8 cellular contexts compared by ENCODE assay signal in genomic region chr3:129282727-129283327, GRCh38. TPM values are rescaled to one million over a fixed set of nuclear protein-coding genes. Genes with fewer than 3 reads are reported as not detected.
DNase-seq lines count a peak whose midpoint lies in the region; ATAC-seq and TF ChIP-seq lines count a peak whose summit lies in the region.

No MANE protein-coding gene starts in this region.

- H3K9me3 ChIP-seq in liver (ENCODE audit: control insufficient read depth in 4 of 4, low read length in 3 of 4): no peaks in the 10 kb centered on the region

- peak overlapping the region; percentile 25 for H3K4me3 Mint-ChIP-seq in activated CD4-positive, alpha-beta T cell treated with anti-CD3 and anti-CD28 coated beads, Interleukin-2, amount 10 ng/mL, durations not matched to agents 24 days and 14 days

- no peaks in the 10 kb centered on the region for H3K27me3 Mint-ChIP-seq in activated CD4-positive, alpha-beta T cell treated with anti-CD3 and anti-CD28 coated beads, Interleukin-2, amount 10 ng/mL, durations not matched to agents 24 days and 14 days

- H3K9ac ChIP-seq in liver (ENCODE audit: low read depth in 1 of 2, low read length in 2 of 2): peak overlapping the region; percentile 36 to 37

- intact Hi-C loops in activated CD4-positive, alpha-beta T cell treated with anti-CD3 and anti-CD28 coated beads, Interleukin-2, amount 10 ng/mL, durations not matched to agents 24 days and 14 days (cut with micrococcal nuclease): loop anchor here (2.0 kb wide), 2 partner anchors 22 to 162 kb away; partner anchors contain the start of gene RAB43

- DNase-seq in activated CD4-positive, alpha-beta T cell treated with anti-CD3 and anti-CD28 coated beads, Interleukin-2, amount 10 ng/mL, durations not matched to agents 24 days and 14 days: peak; percentile 73
- no peak for DNase-seq in activated CD4-positive, alpha-beta T cell treated with anti-CD3 and anti-CD28 coated beads for 48 hours
- DNase-seq in RPMI8226 (peak; percentile 57), NCI-H345 treated with DMSO at 0.1 percent for 48 hours (lab: John Stamatoyannopoulos, UW; ENCODE audit: unreplicated experiment) (no peak), SK-N-DZ (ENCODE audit: low spot score) (no peak), HuH-7.5 (ENCODE audit: low spot score) (no peak)

- peaks cover 2 to 39% (median 29%) of the 10 kb centered on the region in 4 donors for H3K4me1 ChIP-seq in liver (ENCODE audit: control insufficient read depth in 4 of 4, insufficient read depth in 4 of 4, low read length in 3 of 4)

- peaks cover 39% of the 10 kb centered on the region for H3K4me1 Mint-ChIP-seq in activated CD4-positive, alpha-beta T cell treated with anti-CD3 and anti-CD28 coated beads, Interleukin-2, amount 10 ng/mL, durations not matched to agents 24 days and 14 days

- peak; percentile 59 for ATAC-seq in HG02943 (IDR thresholded peaks at IDR 0.05; ENCODE audit: low read depth, unreplicated experiment)

- H3K36me3 ChIP-seq in liver (ENCODE audit: control insufficient read depth in 4 of 4, insufficient read depth in 3 of 4, low read depth in 1 of 4, low read length in 3 of 4): peaks cover 0 to 3% (median 1%) of the 10 kb centered on the region in 4 donors

- H3K9me3 Mint-ChIP-seq in activated CD4-positive, alpha-beta T cell treated with anti-CD3 and anti-CD28 coated beads, Interleukin-2, amount 10 ng/mL, durations not matched to agents 24 days and 14 days: no peaks in the 10 kb centered on the region

- WGBS in liver: 38% methylated on average over 6 of the region's 6 CpGs

- TF ChIP-seq RAD21 in liver (IDR thresholded peaks at IDR 0.05): peak; percentile 24 to 44

- no peaks in the 10 kb centered on the region for H3K27me3 ChIP-seq in liver (ENCODE audit: control insufficient read depth in 4 of 4, insufficient read depth in 4 of 4, low read length in 3 of 4)

- peak overlapping the region; percentile 82 for H3K27ac Mint-ChIP-seq in activated CD4-positive, alpha-beta T cell treated with anti-CD3 and anti-CD28 coated beads, Interleukin-2, amount 10 ng/mL, durations not matched to agents 24 days and 14 days

- peak overlapping the region; percentile 65 to 92 for H3K27ac ChIP-seq in liver (ENCODE audit: low read depth in 1 of 2, low read length in 2 of 2)

- peaks cover 37% of the 10 kb centered on the region for H3K36me3 Mint-ChIP-seq in activated CD4-positive, alpha-beta T cell treated with anti-CD3 and anti-CD28 coated beads, Interleukin-2, amount 10 ng/mL, durations not matched to agents 24 days and 14 days (ENCODE audit: low read depth)

- TF ChIP-seq CTCF in liver (IDR thresholded peaks at IDR 0.05; ENCODE audit: low read depth, low read length, missing input control): no peak

- peak overlapping the region in 2 of 3 donors; percentile 6 to 18 for H3K4me3 ChIP-seq in liver (ENCODE audit: low read depth in 1 of 3, low read length in 3 of 3)

TF ChIP-seq in liver, 16 proteins besides CTCF, POLR2A, EP300 and RAD21:
- TF ChIP-seq GABPA (IDR thresholded peaks at IDR 0.05 in 1 of 2, conservative IDR thresholded peaks at IDR 0.05 in 1 of 2): peak; percentile 27 to 67
- TF ChIP-seq ZBTB33 (IDR thresholded peaks at IDR 0.05): peak; percentile 59
- TF ChIP-seq JUND (IDR thresholded peaks at IDR 0.05): peak; percentile 87 to 95
- TF ChIP-seq MAX (IDR thresholded peaks at IDR 0.05): peak; percentile 84
- peak; percentile 26 for TF ChIP-seq FOXA2 (IDR thresholded peaks at IDR 0.05)
- TF ChIP-seq HNF4G (IDR thresholded peaks at IDR 0.05): peak; percentile 81
- TF ChIP-seq HNF4A (conservative IDR thresholded peaks at IDR 0.05): peak; percentile 96 to 97
- peak; percentile 68 to 89 for TF ChIP-seq RXRA (IDR thresholded peaks at IDR 0.05)
- peak in 1 of 2 donors; percentile 64 for TF ChIP-seq EGR1 (IDR thresholded peaks at IDR 0.05; ENCODE audit: low read depth in 2 of 2)
- TF ChIP-seq REST (IDR thresholded peaks at IDR 0.05): peak; percentile 63
- peak; percentile 91 for TF ChIP-seq ATF3 (IDR thresholded peaks at IDR 0.05)
- TF ChIP-seq YY1 (IDR thresholded peaks at IDR 0.05): peak; percentile 45
- TF ChIP-seq NR2F2 (IDR thresholded peaks at IDR 0.05): peak; percentile 19
- TF ChIP-seq TAF1 (conservative IDR thresholded peaks at IDR 0.05): no peak
- no peak for TF ChIP-seq FOXA1 (IDR thresholded peaks at IDR 0.05)
- peak; percentile 90 for TF ChIP-seq SP1 (IDR thresholded peaks at IDR 0.05)

RNA-seq across cellular contexts. Expression of gene HMCES, which starts 4.2 kb away (rescaled TPM):
- 58.3 and 62.6 TPM in 2 replicates for total RNA-seq in activated CD4-positive, alpha-beta T cell treated with anti-CD3 and anti-CD28 coated beads, Interleukin-2, amount 10 ng/mL, durations not matched to agents 24 days and 14 days
- 10 to 100 TPM; 13.7 to 18.2 TPM for total RNA-seq in liver
- 10 to 100 TPM; 15.3 to 15.4 TPM for polyA plus RNA-seq in liver
- 17.6 and 26.8 TPM in 2 replicates for polyA plus RNA-seq in SK-N-DZ (2014; cell fraction: cytosol; rRNA removed)
- 15.1 and 20.6 TPM in 2 replicates for polyA plus RNA-seq in SK-N-DZ (2014; cell fraction: nucleus; rRNA removed)

RNA-seq across cellular contexts. Expression of gene COPG1, which starts 33.4 kb away (rescaled TPM):
- total RNA-seq in activated CD4-positive, alpha-beta T cell treated with anti-CD3 and anti-CD28 coated beads, Interleukin-2, amount 10 ng/mL, durations not matched to agents 24 days and 14 days: 142 and 164 TPM in 2 replicates
- total RNA-seq in liver: 100 to 1,000 TPM in 1 of 2 donors, 10 to 100 TPM in 1; 68.4 to 177 TPM
- polyA plus RNA-seq in liver: 100 to 1,000 TPM in 1 of 2 donors, 10 to 100 TPM in 1; 49.8 to 106 TPM
- 82.5 and 83.5 TPM in 2 replicates for polyA plus RNA-seq in SK-N-DZ (2014; cell fraction: cytosol; rRNA removed)
- polyA plus RNA-seq in SK-N-DZ (2014; cell fraction: nucleus; rRNA removed): 72.4 and 88.3 TPM in 2 replicates

Comparison
In these comparisons a context has a peak if more than half of its experiments do, and no peak if none do; other contexts are left out.
1. DNase-seq: peak in activated CD4-positive, alpha-beta T cell treated with anti-CD3 and anti-CD28 coated beads, Interleukin-2, amount 10 ng/mL, durations not matched to agents 24 days and 14 days (single experiment) and RPMI8226 (single experiment); none in activated CD4-positive, alpha-beta T cell treated with anti-CD3 and anti-CD28 coated beads for 48 hours (single experiment), NCI-H345 treated with DMSO at 0.1 percent for 48 hours (single experiment), SK-N-DZ (single experiment) and HuH-7.5 (single experiment).